In the genomic region with DNA sequence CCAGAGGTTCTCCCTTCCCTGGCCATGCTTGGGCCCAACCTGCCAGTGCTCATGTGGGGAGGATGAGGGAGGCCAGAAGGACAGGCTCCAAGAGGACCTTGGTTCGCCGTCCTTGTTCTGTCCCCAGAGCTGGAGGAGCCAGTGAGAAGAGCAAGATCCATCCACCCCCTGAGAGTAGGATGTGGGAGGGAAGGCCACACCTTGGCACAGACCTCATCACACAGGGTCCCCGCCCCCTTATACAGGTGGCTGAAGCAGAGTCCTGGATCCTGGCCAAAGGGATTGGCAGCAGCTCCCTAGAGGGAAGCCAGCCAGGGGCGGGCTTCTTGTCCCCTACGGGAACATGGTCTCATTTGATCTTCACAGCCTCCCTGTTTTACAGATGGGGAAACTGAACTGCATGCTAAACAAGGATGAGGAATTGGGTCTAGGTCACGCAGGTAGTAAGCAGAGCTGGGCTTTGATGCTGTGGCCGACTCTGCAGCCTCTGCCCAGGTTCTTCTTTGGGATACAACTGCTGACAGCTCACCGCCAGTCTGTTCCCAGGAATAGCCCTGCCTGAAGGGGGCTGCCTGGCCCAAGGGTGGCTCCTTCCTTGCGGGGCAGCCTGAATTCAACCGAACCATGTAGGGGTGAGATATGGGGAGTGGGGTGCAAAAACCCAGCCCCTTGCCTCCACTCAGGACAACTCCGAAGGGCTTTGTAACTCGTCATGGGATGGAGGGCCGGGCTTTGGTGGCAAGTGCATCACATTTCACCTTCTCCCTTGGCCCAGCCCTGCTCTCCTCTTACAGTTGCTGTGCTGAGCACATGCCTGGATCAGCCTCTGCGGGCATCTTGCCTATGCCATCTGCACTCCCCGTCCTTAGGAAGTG, we compare ENCODE assay signal across 1 cellular context.
A peak's percentile ranks its signal among the peaks of the same experiment; 100 is the strongest.
TF ChIP-seq lines count a peak whose summit lies in the region.

No MANE protein-coding gene starts in this region.

TF ChIP-seq in HepG2, 621 proteins besides CTCF, POLR2A, EP300 and RAD21 (continued from another document and continues in another):
- TF ChIP-seq FOXA3 (CRISPR knock-in tag; IDR thresholded peaks at IDR 0.05) (peak; percentile 53), RCOR2 (CRISPR knock-in tag; IDR thresholded peaks at IDR 0.05) (no peak), ZNF773 (CRISPR knock-in tag; IDR thresholded peaks at IDR 0.05; ENCODE audit: borderline replicate concordance) (no peak), XBP1 (CRISPR knock-in tag; IDR thresholded peaks at IDR 0.05) (no peak), ZBTB7A (CRISPR knock-in tag; IDR thresholded peaks at IDR 0.05) (no peak), ZNF629 (CRISPR knock-in tag; conservative IDR thresholded peaks at IDR 0.05) (0 out of 2 replicates have a peak, but pooled peaks have one; percentile 35), MYC (CRISPR knock-in tag; IDR thresholded peaks at IDR 0.05; ENCODE audit: borderline replicate concordance) (no peak), ISL2 (CRISPR knock-in tag; IDR thresholded peaks at IDR 0.05) (0 out of 2 replicates have a peak, but pooled peaks have one; percentile 35), ZIK1 (CRISPR knock-in tag; IDR thresholded peaks at IDR 0.05; ENCODE audit: borderline replicate concordance, low read depth) (no peak), NR2F1 (CRISPR knock-in tag; IDR thresholded peaks at IDR 0.05) (no peak), ZBTB8A (CRISPR knock-in tag; IDR thresholded peaks at IDR 0.05; ENCODE audit: borderline replicate concordance, low read depth) (no peak), EZH2 (conservative IDR thresholded peaks at IDR 0.05; ENCODE audit: low read depth, low read length) (no peak), ZNF337 (CRISPR knock-in tag; IDR thresholded peaks at IDR 0.05; ENCODE audit: borderline replicate concordance, low read depth) (no peak), AGO1 (IDR thresholded peaks at IDR 0.05; ENCODE audit: low read depth, low read length, poor library complexity, severe bottlenecking) (no peak), MAZ (IDR thresholded peaks at IDR 0.05; ENCODE audit: borderline replicate concordance, low read depth, low read length) (no peak), MAZ (CRISPR knock-in tag; IDR thresholded peaks at IDR 0.05; ENCODE audit: low read depth) (no peak), ZNF224 (CRISPR knock-in tag; IDR thresholded peaks at IDR 0.05) (no peak), SMARCE1 (IDR thresholded peaks at IDR 0.05; ENCODE audit: borderline replicate concordance) (no peak), HNF4G (IDR thresholded peaks at IDR 0.05; ENCODE audit: borderline replicate concordance, low read depth, low read length) (no peak), HNF4G (CRISPR knock-in tag; IDR thresholded peaks at IDR 0.05; ENCODE audit: borderline replicate concordance, low read depth) (no peak), RXRB (CRISPR knock-in tag; IDR thresholded peaks at IDR 0.05; ENCODE audit: borderline replicate concordance) (no peak), NR2F6 (IDR thresholded peaks at IDR 0.05) (no peak), NR2F6 (CRISPR knock-in tag; IDR thresholded peaks at IDR 0.05) (peak; percentile 8; the same call in 1 of the 2 replicates), MIXL1 (CRISPR knock-in tag; IDR thresholded peaks at IDR 0.05) (no peak), ZNF776 (CRISPR knock-in tag; IDR thresholded peaks at IDR 0.05) (no peak), ZNF432 (CRISPR knock-in tag; IDR thresholded peaks at IDR 0.05; ENCODE audit: borderline replicate concordance) (no peak), CBX2 (IDR thresholded peaks at IDR 0.05; ENCODE audit: low read depth, low read length) (no peak), CBX2 (CRISPR knock-in tag; IDR thresholded peaks at IDR 0.05; ENCODE audit: low read depth) (no peak), HNRNPL (IDR thresholded peaks at IDR 0.05; ENCODE audit: low read depth, low read length) (no peak), MED8 (CRISPR knock-in tag; IDR thresholded peaks at IDR 0.05; ENCODE audit: insufficient replicate concordance) (no peak)
- TF ChIP-seq, protein P1, sequence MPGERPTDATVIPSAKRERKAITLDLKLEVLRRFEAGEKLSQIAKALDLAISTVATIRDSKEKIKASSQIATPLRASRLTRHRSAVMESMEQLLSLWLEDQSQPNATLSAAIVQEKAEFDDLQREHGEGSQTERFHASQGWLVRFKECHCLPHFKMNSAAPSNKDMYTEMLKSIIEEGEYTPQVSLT (CRISPR knock-in tag; IDR thresholded peaks at IDR 0.05; ENCODE audit: borderline replicate concordance, low read depth), result no peak
- TF ChIP-seq, protein P2, sequence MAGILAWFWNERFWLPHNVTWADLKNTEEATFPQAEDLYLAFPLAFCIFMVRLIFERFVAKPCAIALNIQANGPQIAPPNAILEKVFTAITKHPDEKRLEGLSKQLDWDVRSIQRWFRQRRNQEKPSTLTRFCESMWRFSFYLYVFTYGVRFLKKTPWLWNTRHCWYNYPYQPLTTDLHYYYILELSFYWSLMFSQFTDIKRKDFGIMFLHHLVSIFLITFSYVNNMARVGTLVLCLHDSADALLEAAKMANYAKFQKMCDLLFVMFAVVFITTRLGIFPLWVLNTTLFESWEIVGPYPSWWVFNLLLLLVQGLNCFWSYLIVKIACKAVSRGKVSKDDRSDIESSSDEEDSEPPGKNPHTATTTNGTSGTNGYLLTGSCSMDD (CRISPR knock-in tag; IDR thresholded peaks at IDR 0.05), result no peak
- TF ChIP-seq, protein P3, sequence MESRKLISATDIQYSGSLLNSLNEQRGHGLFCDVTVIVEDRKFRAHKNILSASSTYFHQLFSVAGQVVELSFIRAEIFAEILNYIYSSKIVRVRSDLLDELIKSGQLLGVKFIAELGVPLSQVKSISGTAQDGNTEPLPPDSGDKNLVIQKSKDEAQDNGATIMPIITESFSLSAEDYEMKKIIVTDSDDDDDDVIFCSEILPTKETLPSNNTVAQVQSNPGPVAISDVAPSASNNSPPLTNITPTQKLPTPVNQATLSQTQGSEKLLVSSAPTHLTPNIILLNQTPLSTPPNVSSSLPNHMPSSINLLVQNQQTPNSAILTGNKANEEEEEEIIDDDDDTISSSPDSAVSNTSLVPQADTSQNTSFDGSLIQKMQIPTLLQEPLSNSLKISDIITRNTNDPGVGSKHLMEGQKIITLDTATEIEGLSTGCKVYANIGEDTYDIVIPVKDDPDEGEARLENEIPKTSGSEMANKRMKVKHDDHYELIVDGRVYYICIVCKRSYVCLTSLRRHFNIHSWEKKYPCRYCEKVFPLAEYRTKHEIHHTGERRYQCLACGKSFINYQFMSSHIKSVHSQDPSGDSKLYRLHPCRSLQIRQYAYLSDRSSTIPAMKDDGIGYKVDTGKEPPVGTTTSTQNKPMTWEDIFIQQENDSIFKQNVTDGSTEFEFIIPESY (CRISPR knock-in tag; IDR thresholded peaks at IDR 0.05), result no peak
- TF ChIP-seq, protein P4, sequence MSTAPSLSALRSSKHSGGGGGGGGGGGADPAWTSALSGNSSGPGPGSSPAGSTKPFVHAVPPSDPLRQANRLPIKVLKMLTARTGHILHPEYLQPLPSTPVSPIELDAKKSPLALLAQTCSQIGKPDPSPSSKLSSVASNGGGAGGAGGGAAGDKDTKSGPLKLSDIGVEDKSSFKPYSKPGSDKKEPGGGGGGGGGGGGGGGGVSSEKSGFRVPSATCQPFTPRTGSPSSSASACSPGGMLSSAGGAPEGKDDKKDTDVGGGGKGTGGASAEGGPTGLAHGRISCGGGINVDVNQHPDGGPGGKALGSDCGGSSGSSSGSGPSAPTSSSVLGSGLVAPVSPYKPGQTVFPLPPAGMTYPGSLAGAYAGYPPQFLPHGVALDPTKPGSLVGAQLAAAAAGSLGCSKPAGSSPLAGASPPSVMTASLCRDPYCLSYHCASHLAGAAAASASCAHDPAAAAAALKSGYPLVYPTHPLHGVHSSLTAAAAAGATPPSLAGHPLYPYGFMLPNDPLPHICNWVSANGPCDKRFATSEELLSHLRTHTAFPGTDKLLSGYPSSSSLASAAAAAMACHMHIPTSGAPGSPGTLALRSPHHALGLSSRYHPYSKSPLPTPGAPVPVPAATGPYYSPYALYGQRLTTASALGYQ (CRISPR knock-in tag; IDR thresholded peaks at IDR 0.05), result no peak
- TF ChIP-seq, protein P5, sequence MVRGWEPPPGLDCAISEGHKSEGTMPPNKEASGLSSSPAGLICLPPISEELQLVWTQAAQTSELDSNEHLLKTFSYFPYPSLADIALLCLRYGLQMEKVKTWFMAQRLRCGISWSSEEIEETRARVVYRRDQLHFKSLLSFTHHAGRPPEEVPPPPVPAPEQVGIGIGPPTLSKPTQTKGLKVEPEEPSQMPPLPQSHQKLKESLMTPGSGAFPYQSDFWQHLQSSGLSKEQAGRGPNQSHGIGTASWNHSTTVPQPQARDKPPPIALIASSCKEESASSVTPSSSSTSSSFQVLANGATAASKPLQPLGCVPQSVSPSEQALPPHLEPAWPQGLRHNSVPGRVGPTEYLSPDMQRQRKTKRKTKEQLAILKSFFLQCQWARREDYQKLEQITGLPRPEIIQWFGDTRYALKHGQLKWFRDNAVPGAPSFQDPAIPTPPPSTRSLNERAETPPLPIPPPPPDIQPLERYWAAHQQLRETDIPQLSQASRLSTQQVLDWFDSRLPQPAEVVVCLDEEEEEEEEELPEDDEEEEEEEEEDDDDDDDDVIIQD (CRISPR knock-in tag; IDR thresholded peaks at IDR 0.05; ENCODE audit: low read depth), result no peak
- TF ChIP-seq, protein P6, sequence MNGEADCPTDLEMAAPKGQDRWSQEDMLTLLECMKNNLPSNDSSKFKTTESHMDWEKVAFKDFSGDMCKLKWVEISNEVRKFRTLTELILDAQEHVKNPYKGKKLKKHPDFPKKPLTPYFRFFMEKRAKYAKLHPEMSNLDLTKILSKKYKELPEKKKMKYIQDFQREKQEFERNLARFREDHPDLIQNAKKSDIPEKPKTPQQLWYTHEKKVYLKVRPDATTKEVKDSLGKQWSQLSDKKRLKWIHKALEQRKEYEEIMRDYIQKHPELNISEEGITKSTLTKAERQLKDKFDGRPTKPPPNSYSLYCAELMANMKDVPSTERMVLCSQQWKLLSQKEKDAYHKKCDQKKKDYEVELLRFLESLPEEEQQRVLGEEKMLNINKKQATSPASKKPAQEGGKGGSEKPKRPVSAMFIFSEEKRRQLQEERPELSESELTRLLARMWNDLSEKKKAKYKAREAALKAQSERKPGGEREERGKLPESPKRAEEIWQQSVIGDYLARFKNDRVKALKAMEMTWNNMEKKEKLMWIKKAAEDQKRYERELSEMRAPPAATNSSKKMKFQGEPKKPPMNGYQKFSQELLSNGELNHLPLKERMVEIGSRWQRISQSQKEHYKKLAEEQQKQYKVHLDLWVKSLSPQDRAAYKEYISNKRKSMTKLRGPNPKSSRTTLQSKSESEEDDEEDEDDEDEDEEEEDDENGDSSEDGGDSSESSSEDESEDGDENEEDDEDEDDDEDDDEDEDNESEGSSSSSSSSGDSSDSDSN (CRISPR knock-in tag; IDR thresholded peaks at IDR 0.05), result no peak
- TF ChIP-seq, protein P7, sequence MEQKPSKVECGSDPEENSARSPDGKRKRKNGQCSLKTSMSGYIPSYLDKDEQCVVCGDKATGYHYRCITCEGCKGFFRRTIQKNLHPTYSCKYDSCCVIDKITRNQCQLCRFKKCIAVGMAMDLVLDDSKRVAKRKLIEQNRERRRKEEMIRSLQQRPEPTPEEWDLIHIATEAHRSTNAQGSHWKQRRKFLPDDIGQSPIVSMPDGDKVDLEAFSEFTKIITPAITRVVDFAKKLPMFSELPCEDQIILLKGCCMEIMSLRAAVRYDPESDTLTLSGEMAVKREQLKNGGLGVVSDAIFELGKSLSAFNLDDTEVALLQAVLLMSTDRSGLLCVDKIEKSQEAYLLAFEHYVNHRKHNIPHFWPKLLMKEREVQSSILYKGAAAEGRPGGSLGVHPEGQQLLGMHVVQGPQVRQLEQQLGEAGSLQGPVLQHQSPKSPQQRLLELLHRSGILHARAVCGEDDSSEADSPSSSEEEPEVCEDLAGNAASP (CRISPR knock-in tag; IDR thresholded peaks at IDR 0.05; ENCODE audit: borderline replicate concordance), result no peak
- TF ChIP-seq, protein P8, sequence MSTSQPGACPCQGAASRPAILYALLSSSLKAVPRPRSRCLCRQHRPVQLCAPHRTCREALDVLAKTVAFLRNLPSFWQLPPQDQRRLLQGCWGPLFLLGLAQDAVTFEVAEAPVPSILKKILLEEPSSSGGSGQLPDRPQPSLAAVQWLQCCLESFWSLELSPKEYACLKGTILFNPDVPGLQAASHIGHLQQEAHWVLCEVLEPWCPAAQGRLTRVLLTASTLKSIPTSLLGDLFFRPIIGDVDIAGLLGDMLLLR (CRISPR knock-in tag; IDR thresholded peaks at IDR 0.05), result no peak
- TF ChIP-seq, protein P9, sequence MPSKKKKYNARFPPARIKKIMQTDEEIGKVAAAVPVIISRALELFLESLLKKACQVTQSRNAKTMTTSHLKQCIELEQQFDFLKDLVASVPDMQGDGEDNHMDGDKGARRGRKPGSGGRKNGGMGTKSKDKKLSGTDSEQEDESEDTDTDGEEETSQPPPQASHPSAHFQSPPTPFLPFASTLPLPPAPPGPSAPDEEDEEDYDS (CRISPR knock-in tag; IDR thresholded peaks at IDR 0.05), result no peak
- TF ChIP-seq, protein P10, sequence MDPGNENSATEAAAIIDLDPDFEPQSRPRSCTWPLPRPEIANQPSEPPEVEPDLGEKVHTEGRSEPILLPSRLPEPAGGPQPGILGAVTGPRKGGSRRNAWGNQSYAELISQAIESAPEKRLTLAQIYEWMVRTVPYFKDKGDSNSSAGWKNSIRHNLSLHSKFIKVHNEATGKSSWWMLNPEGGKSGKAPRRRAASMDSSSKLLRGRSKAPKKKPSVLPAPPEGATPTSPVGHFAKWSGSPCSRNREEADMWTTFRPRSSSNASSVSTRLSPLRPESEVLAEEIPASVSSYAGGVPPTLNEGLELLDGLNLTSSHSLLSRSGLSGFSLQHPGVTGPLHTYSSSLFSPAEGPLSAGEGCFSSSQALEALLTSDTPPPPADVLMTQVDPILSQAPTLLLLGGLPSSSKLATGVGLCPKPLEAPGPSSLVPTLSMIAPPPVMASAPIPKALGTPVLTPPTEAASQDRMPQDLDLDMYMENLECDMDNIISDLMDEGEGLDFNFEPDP (CRISPR knock-in tag; conservative IDR thresholded peaks at IDR 0.05), result no peak
- TF ChIP-seq, protein P11, sequence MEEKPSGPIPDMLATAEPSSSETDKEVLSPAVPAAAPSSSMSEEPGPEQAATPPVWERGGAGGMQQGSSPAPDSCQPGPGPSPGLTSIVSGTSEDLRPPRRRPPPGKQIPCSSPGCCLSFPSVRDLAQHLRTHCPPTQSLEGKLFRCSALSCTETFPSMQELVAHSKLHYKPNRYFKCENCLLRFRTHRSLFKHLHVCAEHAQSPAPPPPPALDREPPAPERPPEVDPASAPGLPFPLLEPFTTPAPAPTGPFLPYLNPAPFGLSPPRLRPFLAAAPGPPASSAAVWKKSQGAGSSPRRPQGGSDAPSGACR (CRISPR knock-in tag; IDR thresholded peaks at IDR 0.05), result no peak
- TF ChIP-seq, protein P12, sequence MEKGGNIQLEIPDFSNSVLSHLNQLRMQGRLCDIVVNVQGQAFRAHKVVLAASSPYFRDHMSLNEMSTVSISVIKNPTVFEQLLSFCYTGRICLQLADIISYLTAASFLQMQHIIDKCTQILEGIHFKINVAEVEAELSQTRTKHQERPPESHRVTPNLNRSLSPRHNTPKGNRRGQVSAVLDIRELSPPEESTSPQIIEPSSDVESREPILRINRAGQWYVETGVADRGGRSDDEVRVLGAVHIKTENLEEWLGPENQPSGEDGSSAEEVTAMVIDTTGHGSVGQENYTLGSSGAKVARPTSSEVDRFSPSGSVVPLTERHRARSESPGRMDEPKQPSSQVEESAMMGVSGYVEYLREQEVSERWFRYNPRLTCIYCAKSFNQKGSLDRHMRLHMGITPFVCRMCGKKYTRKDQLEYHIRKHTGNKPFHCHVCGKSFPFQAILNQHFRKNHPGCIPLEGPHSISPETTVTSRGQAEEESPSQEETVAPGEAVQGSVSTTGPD (CRISPR knock-in tag; IDR thresholded peaks at IDR 0.05), result no peak
